In genomic region chr3:180246688-180247195, GRCh38 we compare ENCODE assay signal across 23 cellular contexts.
"Had no signal": no experiment of that assay in that cellular context is flagged by ENCODE, and none has a peak within 500 bp of the region (broad histone marks: within the 10 kb centered on the region; RNA-seq: fewer than 3 reads in every experiment).

No MANE protein-coding gene starts in this region.

- H3K27me3 ChIP-seq: breast epithelium, gastroesophageal sphincter, pancreas, upper lobe of left lung had no signal

- H3K4me1 ChIP-seq: breast epithelium, gastroesophageal sphincter, upper lobe of left lung had no signal

- H3K36me3 ChIP-seq: breast epithelium, gastroesophageal sphincter, pancreas, upper lobe of left lung had no signal

- H3K4me3 ChIP-seq: breast epithelium, gastroesophageal sphincter, pancreas, upper lobe of left lung had no signal

- H3K27ac ChIP-seq: breast epithelium, gastroesophageal sphincter, pancreas, upper lobe of left lung had no signal

- DNase-seq: activated CD4-positive, alpha-beta T cell treated with anti-CD3 and anti-CD28 coated beads for 4 hours; activated CD4-positive, alpha-beta T cell treated with anti-CD3 and anti-CD28 coated beads, Interleukin-2, amount 50 U/mL, for 48 hours; activated CD4-positive, CD25-positive, alpha-beta regulatory T cell; activated CD8-positive, alpha-beta memory T cell treated with anti-CD3 and anti-CD28 coated beads, Interleukin-2, amount 50 U/mL, for 48 hours; activated naive CD4-positive, alpha-beta T cell treated with anti-CD3 and anti-CD28 coated beads for 36 hours; activated naive CD8-positive, alpha-beta T cell treated with anti-CD3 and anti-CD28 coated beads, Interleukin-2, amount 10 ng/mL, durations not matched to agents 7 days and 5 days; activated T-cell treated with anti-CD3 and anti-CD28 coated beads, Interleukin-2, amount 50 U/mL, for 4 hours; amniotic stem cell; cortex of kidney; endodermal cell; head of caudate nucleus; hypothalamus; left ventricle myocardium superior; mammary epithelial cell; pancreas; right cardiac atrium; stimulated activated CD4-positive, alpha-beta T cell treated with anti-CD3 and anti-CD28 coated beads, Interleukin-4, amount 100 ng/mL, for 24 hours; stimulated activated naive CD4-positive, alpha-beta T cell treated with Interleukin-2 at 50 U/mL for 16 hours; T1000; upper lobe of left lung had no signal

- ATAC-seq: activated T-cell treated with anti-CD3 and anti-CD28 coated beads, Interleukin-2, amount 50 U/mL, for 4 hours; gastroesophageal sphincter; left ventricle myocardium superior; natural killer cell treated with Interleukin-12 subunit alpha and Interleukin-12 subunit beta and Interleukin-15 and Interleukin-18, amount 100 ng/mL, for 72 hours; pancreas; right cardiac atrium had no signal

- H3K9me3 ChIP-seq: breast epithelium, gastroesophageal sphincter, pancreas, upper lobe of left lung had no signal
